ENCODE assay signal across 14 cellular contexts in genomic region chr22:45888221-45889092, GRCh38.
"Had no signal": no experiment of that assay in that cellular context is flagged by ENCODE, and none has a peak within 500 bp of the region (broad histone marks: within the 10 kb centered on the region; RNA-seq: fewer than 3 reads in every experiment).

No MANE protein-coding gene starts in this region.

- H3K36me3 Mint-ChIP-seq: activated CD4-positive, alpha-beta memory T cell treated with anti-CD3 and anti-CD28 coated beads for 36 hours; activated naive CD8-positive, alpha-beta T cell treated with anti-CD3 and anti-CD28 coated beads for 36 hours had no signal

- H3K27ac Mint-ChIP-seq: activated CD4-positive, alpha-beta memory T cell treated with anti-CD3 and anti-CD28 coated beads for 36 hours; activated naive CD8-positive, alpha-beta T cell treated with anti-CD3 and anti-CD28 coated beads for 36 hours; nephron; T-helper 2 cell treated with Interferon-gamma antibody and Interleukin-4, amounts not matched to agents 5 μg/mL and 100 μg/mL, for 36 hours had no signal

- H3K36me3 ChIP-seq: pancreas, thyroid gland, vagina had no signal

- H3K4me3 ChIP-seq: pancreas, thyroid gland, vagina had no signal

- H3K27ac ChIP-seq: pancreas, thyroid gland, vagina had no signal

- FAIRE-seq: bronchial epithelial cell, pancreas, small intestine had no signal

- H3K9me3 Mint-ChIP-seq: activated CD4-positive, alpha-beta memory T cell treated with anti-CD3 and anti-CD28 coated beads for 36 hours; activated naive CD8-positive, alpha-beta T cell treated with anti-CD3 and anti-CD28 coated beads for 36 hours; nephron; T-helper 2 cell treated with Interferon-gamma antibody and Interleukin-4, amounts not matched to agents 5 μg/mL and 100 μg/mL, for 36 hours had no signal

- H3K4me3 Mint-ChIP-seq: activated CD4-positive, alpha-beta memory T cell treated with anti-CD3 and anti-CD28 coated beads for 36 hours; activated naive CD8-positive, alpha-beta T cell treated with anti-CD3 and anti-CD28 coated beads for 36 hours; nephron; T-helper 2 cell treated with Interferon-gamma antibody and Interleukin-4, amounts not matched to agents 5 μg/mL and 100 μg/mL, for 36 hours had no signal

- H3K9me3 ChIP-seq: pancreas, thyroid gland, vagina had no signal

- H3K4me1 Mint-ChIP-seq: activated naive CD8-positive, alpha-beta T cell treated with anti-CD3 and anti-CD28 coated beads for 36 hours; nephron had no signal

- H3K4me1 ChIP-seq: pancreas had no signal

- DNase-seq: activated CD4-positive, alpha-beta memory T cell treated with anti-CD3 and anti-CD28 coated beads for 36 hours; activated CD4-positive, CD25-positive, alpha-beta regulatory T cell treated with anti-CD3 and anti-CD28 coated beads, Interleukin-2, amount 50 U/mL, for 72 hours; activated gamma-delta T cell; activated naive CD8-positive, alpha-beta T cell treated with anti-CD3 and anti-CD28 coated beads for 36 hours; activated T-cell treated with anti-CD3 and anti-CD28 coated beads, Interleukin-2, amount 50 U/mL, for 48 hours; foreskin melanocyte; small intestine; SW 1271 had no signal

- H3K27me3 ChIP-seq: pancreas, thyroid gland, vagina had no signal
